14 cellular contexts compared by ENCODE assay signal in the genomic region with DNA sequence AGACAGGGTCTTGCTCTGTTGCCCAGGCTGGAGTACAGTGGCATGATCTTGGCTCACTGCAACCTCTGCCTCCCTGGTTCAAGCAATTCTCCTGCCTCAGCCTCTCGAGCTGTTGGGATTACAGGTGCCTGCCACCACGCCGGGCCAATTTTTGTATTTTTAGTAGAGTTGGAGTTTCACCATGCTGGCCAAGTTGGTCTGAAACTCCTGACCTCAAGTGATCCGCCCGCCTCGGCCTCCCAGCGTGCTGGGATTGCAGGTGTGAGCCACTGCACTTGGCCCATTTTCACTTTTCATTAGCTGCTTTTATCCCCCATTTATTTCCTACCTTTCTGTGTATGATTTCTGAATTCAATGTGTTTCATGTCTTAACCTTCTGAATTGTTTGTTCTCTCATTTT. TPM values are rescaled to one million over a fixed set of nuclear protein-coding genes. Genes with fewer than 3 reads are reported as not detected.
"Had no signal": no experiment of that assay in that cellular context is flagged by ENCODE, and none has a peak within 500 bp of the region (broad histone marks: within the 10 kb centered on the region; RNA-seq: fewer than 3 reads in every experiment).

No MANE protein-coding gene starts in this region.

RNA-seq across cellular contexts. Expression of a gene that starts 28.1 kb away (rescaled TPM):
- total RNA-seq: activated naive CD4-positive, alpha-beta T cell treated with anti-CD3 and anti-CD28 coated beads, Interleukin-2, amount 50 U/mL, for 72 hours; activated T-cell treated with anti-CD3 and anti-CD28 coated beads, Interleukin-2, amount 50 U/mL, for 4 hours; cardiac septum; dermis microvascular lymphatic vessel endothelial cell; glomerular endothelial cell; lower lobe of right lung; mesenteric fat pad; osteoblast; psoas muscle; right cardiac atrium; skeletal muscle tissue; T-helper 1 cell treated with Interleukin-12 subunit alpha and Interleukin-12 subunit beta and Interleukin-4 antibody, amounts not matched to agents 30 ng/mL and 1 ng/mL, for 36 hours; tibial nerve; vagina had no signal
- polyA plus RNA-seq: psoas muscle, right cardiac atrium had no signal

RNA-seq across cellular contexts. Expression of a gene that starts 48.6 kb away (rescaled TPM):
- total RNA-seq: activated T-cell treated with anti-CD3 and anti-CD28 coated beads, Interleukin-2, amount 50 U/mL, for 4 hours; dermis microvascular lymphatic vessel endothelial cell; skeletal muscle tissue; vagina had no signal
